1 cellular context compared by ENCODE assay signal in the genomic region with DNA sequence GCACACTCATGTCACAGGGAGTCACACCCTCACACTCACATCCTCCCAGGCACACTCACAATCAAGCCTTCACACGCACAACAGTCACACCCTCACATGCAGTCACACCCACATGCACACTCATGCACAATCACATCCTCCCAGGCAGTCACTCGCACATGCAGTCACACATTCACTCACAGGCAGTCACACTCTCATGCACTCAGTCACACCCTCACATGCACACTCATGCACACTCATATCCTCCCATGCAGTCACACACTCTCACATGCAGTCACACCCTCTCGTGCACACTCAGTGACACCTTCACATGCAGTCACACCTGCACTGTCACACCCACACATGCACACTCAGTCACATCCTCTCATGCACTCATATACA.
TF ChIP-seq lines count a peak whose summit lies in the region.

No MANE protein-coding gene starts in this region.

TF ChIP-seq in HepG2, 621 proteins besides CTCF, POLR2A, EP300 and RAD21 (continued from another document):
- TF ChIP-seq ZNF772 (CRISPR knock-in tag; IDR thresholded peaks at IDR 0.05): no peak
- TF ChIP-seq, protein P1, sequence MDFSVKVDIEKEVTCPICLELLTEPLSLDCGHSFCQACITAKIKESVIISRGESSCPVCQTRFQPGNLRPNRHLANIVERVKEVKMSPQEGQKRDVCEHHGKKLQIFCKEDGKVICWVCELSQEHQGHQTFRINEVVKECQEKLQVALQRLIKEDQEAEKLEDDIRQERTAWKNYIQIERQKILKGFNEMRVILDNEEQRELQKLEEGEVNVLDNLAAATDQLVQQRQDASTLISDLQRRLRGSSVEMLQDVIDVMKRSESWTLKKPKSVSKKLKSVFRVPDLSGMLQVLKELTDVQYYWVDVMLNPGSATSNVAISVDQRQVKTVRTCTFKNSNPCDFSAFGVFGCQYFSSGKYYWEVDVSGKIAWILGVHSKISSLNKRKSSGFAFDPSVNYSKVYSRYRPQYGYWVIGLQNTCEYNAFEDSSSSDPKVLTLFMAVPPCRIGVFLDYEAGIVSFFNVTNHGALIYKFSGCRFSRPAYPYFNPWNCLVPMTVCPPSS (IDR thresholded peaks at IDR 0.05): 0 out of 2 replicates have a peak, but pooled peaks have one; percentile 18
- TF ChIP-seq, protein P2, sequence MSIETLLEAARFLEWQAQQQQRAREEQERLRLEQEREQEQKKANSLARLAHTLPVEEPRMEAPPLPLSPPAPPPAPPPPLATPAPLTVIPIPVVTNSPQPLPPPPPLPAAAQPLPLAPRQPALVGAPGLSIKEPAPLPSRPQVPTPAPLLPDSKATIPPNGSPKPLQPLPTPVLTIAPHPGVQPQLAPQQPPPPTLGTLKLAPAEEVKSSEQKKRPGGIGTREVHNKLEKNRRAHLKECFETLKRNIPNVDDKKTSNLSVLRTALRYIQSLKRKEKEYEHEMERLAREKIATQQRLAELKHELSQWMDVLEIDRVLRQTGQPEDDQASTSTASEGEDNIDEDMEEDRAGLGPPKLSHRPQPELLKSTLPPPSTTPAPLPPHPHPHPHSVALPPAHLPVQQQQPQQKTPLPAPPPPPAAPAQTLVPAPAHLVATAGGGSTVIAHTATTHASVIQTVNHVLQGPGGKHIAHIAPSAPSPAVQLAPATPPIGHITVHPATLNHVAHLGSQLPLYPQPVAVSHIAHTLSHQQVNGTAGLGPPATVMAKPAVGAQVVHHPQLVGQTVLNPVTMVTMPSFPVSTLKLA (IDR thresholded peaks at IDR 0.05): peak; percentile 70
- TF ChIP-seq ZNF17 (CRISPR knock-in tag; IDR thresholded peaks at IDR 0.05): no peak
